In genomic region chr16:77807-78443, GRCh38 we compare ENCODE assay signal across 8 cellular contexts. TPM values are rescaled to one million over a fixed set of nuclear protein-coding genes. Genes with fewer than 3 reads are reported as not detected.
DNase-seq lines count a peak whose midpoint lies in the region; ATAC-seq, FAIRE-seq and TF ChIP-seq lines count a peak whose summit lies in the region.

TSS of gene MPG (plus strand) at chr16:78225. CDS start at chr16:78310, 85 bp downstream.

- TF ChIP-seq RAD21 in A549 (conservative IDR thresholded peaks at IDR 0.05 in 1 of 2, IDR thresholded peaks at IDR 0.05 in 1 of 2): no peak

- H3K27ac Mint-ChIP-seq in activated CD8-positive, alpha-beta T cell treated with anti-CD3 and anti-CD28 coated beads for 36 hours: peak within 1 kb of the TSS; percentile 87

- DNase-seq in A549 (ENCODE audit: low read depth in 1 of 2, low spot score in 1 of 2) (peak; percentile 77 to 98), NCI-H69 (lab: John Stamatoyannopoulos, UW) (peak; percentile 93), lung (ENCODE audit: low spot score) (peak; percentile 80)
- DNase-seq in activated CD8-positive, alpha-beta T cell treated with anti-CD3 and anti-CD28 coated beads for 36 hours: peak; percentile 83
- DNase-seq in effector CD4-positive, alpha-beta T cell: peak; percentile 73
- DNase-seq in stimulated activated CD4-positive, alpha-beta T cell treated with anti-CD3 and anti-CD28 coated beads, TNF-alpha, amount 100 ng/mL, for 4 hours (ENCODE audit: low read depth in 3 of 3): peak; percentile 69 to 77 (median 74)

- H3K27me3 Mint-ChIP-seq in activated CD8-positive, alpha-beta T cell treated with anti-CD3 and anti-CD28 coated beads for 36 hours: peaks cover 16% of the 10 kb centered on the region

- H3K4me2 ChIP-seq in A549: peak within 1 kb of the TSS; percentile 100

- peak within 1 kb of the TSS; percentile 88 for H3K4me3 Mint-ChIP-seq in activated CD8-positive, alpha-beta T cell treated with anti-CD3 and anti-CD28 coated beads for 36 hours

- peak within 1 kb of the TSS; percentile 94 for H3K4me3 ChIP-seq in A549
- peak within 1 kb of the TSS; percentile 81 for H3K4me3 ChIP-seq in lung

- peaks cover 10% of the 10 kb centered on the region for H3K36me3 Mint-ChIP-seq in activated CD8-positive, alpha-beta T cell treated with anti-CD3 and anti-CD28 coated beads for 36 hours (ENCODE audit: low read depth)

- no peak for TF ChIP-seq EP300 in A549 (IDR thresholded peaks at IDR 0.05)

- FAIRE-seq in A549 (lab: Jason Lieb, UNC): no peak

- POLR2A ChIA-PET in A549 (lab: Yijun Ruan, JAX): interaction anchor here (1.2 to 1.6 kb wide), 3 partner anchors 12 to 284 kb away, joined by 3 to 6 read pairs (median 3); partner anchors contain the start of genes POLR3K and SNRNP25
- POLR2A ChIA-PET in activated CD8-positive, alpha-beta T cell treated with anti-CD3 and anti-CD28 coated beads for 36 hours (lab: Charles Lee): interaction anchor here (1.1 to 2.3 kb wide), 8 partner anchors 8 to 33 kb away, joined by 3 to 11 read pairs (median 5); partner anchors contain the start of genes POLR3K and SNRNP25

- H3K9me3 ChIP-seq in A549 (no peaks in the 10 kb centered on the region), lung (ENCODE audit: control insufficient read depth in 2 of 2, insufficient read depth in 1 of 2, low read length in 1 of 2) (no peaks in the 10 kb centered on the region)

- peaks cover 0 to 15% of the 10 kb centered on the region in 2 donors for H3K36me3 ChIP-seq in lung (ENCODE audit: control insufficient read depth in 2 of 2, insufficient read depth in 2 of 2, low read length in 2 of 2)

- intact Hi-C loops in activated CD8-positive, alpha-beta T cell treated with anti-CD3 and anti-CD28 coated beads for 36 hours (cut with micrococcal nuclease): no loop called here

- H3K9me3 Mint-ChIP-seq in activated CD8-positive, alpha-beta T cell treated with anti-CD3 and anti-CD28 coated beads for 36 hours: no peaks in the 10 kb centered on the region

- peak; percentile 73 for TF ChIP-seq POLR2A in A549 (IDR thresholded peaks at IDR 0.05; ENCODE audit: low read length)

- no peak for TF ChIP-seq CTCF in A549 (IDR thresholded peaks at IDR 0.05)
- no peak for TF ChIP-seq CTCF in activated CD8-positive, alpha-beta T cell treated with anti-CD3 and anti-CD28 coated beads for 36 hours (IDR thresholded peaks at IDR 0.05)
- TF ChIP-seq CTCF in lung (IDR thresholded peaks at IDR 0.05; ENCODE audit: control extremely low read depth, extremely low read depth): no peak

- ATAC-seq in A549 (peak; percentile 54 to 76), GM18520 (IDR thresholded peaks at IDR 0.05; ENCODE audit: unreplicated experiment) (peak; percentile 52), HG03103 (IDR thresholded peaks at IDR 0.05; ENCODE audit: low read depth, unreplicated experiment) (peak; percentile 49), lung (ENCODE audit: insufficient read depth, low FRiP score) (peak; percentile 82)
- peak; percentile 81 for ATAC-seq in activated CD8-positive, alpha-beta T cell treated with anti-CD3 and anti-CD28 coated beads for 36 hours

- H3K4me1 ChIP-seq in A549 (peaks cover 30% of the 10 kb centered on the region), lung (ENCODE audit: control insufficient read depth in 2 of 2, insufficient read depth in 2 of 2, low read length in 2 of 2) (peaks cover 9 to 41% of the 10 kb centered on the region in 2 donors)

- CTCF ChIA-PET in A549 (lab: Yijun Ruan, JAX): interaction anchor here (1.1 to 30.3 kb wide), 8 partner anchors 8 to 284 kb away, joined by 3 to 718 read pairs (median 5); partner anchors contain the start of genes HBQ1, MPG and RHBDF1
- CTCF ChIA-PET in activated CD8-positive, alpha-beta T cell treated with anti-CD3 and anti-CD28 coated beads for 36 hours (lab: Charles Lee): interaction anchor here (1.9 to 20.7 kb wide), 4 partner anchors 12 to 103 kb away, joined by 6 to 458 read pairs (median 28); partner anchors contain the start of gene HBQ1

- H3K27me3 ChIP-seq in lung (ENCODE audit: control insufficient read depth, insufficient read depth): no peaks in the 10 kb centered on the region

- 0% methylated on average over 9 of the region's 83 CpGs for WGBS in A549 (ENCODE audit: missing lambda C conversion rate)
- WGBS in lung, 2 donors: 0 to 1% methylated on average over 46 to 83 of the region's 83 CpGs

- H3K27ac ChIP-seq in A549 (peak within 1 kb of the TSS; percentile 97 to 98), lung (ENCODE audit: low read depth in 1 of 2, low read length in 1 of 2) (peak within 1 kb of the TSS; percentile 96 to 99)

- peaks cover 33% of the 10 kb centered on the region for H3K4me1 Mint-ChIP-seq in activated CD8-positive, alpha-beta T cell treated with anti-CD3 and anti-CD28 coated beads for 36 hours (ENCODE audit: low read depth)

TF ChIP-seq in A549, 52 proteins besides CTCF, POLR2A, EP300 and RAD21 (continues in another document):
- TF ChIP-seq FOSB (CRISPR knock-in tag; IDR thresholded peaks at IDR 0.05) (no peak), PBX3 (IDR thresholded peaks at IDR 0.05) (no peak), MYC (IDR thresholded peaks at IDR 0.05; ENCODE audit: borderline replicate concordance, low read length) (peak; percentile 93), RFX5 (IDR thresholded peaks at IDR 0.05) (no peak), EHF (CRISPR knock-in tag; IDR thresholded peaks at IDR 0.05) (no peak), TFCP2L1 (CRISPR knock-in tag; IDR thresholded peaks at IDR 0.05) (no peak), PHF8 (IDR thresholded peaks at IDR 0.05; ENCODE audit: borderline replicate concordance, low read depth) (peak; percentile 70; the same call in 1 of the 2 replicates), JUN (IDR thresholded peaks at IDR 0.05) (peak; percentile 59 to 86; a peak in 4 of 5 replicates), USF2 (IDR thresholded peaks at IDR 0.05) (peak; percentile 42), SREBF2 (IDR thresholded peaks at IDR 0.05) (no peak), HEYL (CRISPR knock-in tag; IDR thresholded peaks at IDR 0.05) (no peak), ZFP36 (IDR thresholded peaks at IDR 0.05; ENCODE audit: borderline replicate concordance, partially characterized antibody) (no peak), HMGXB4 (CRISPR knock-in tag; IDR thresholded peaks at IDR 0.05; ENCODE audit: borderline replicate concordance) (no peak), MAFK (IDR thresholded peaks at IDR 0.05; ENCODE audit: partially characterized antibody) (no peak), HOXB5 (CRISPR knock-in tag; IDR thresholded peaks at IDR 0.05) (no peak), ELK1 (IDR thresholded peaks at IDR 0.05; ENCODE audit: low read depth, low read length) (no peak), CHD4 (IDR thresholded peaks at IDR 0.05; ENCODE audit: borderline replicate concordance) (no peak), RARB (CRISPR knock-in tag; IDR thresholded peaks at IDR 0.05) (no peak), ZNF302 (CRISPR knock-in tag; IDR thresholded peaks at IDR 0.05) (no peak), RCOR1 (IDR thresholded peaks at IDR 0.05; ENCODE audit: low read depth, low read length) (no peak), HOXB13 (CRISPR knock-in tag; IDR thresholded peaks at IDR 0.05; ENCODE audit: low read depth) (no peak)

RNA-seq across cellular contexts. Expression of gene MPG, which starts in this region (rescaled TPM):
- polyA plus RNA-seq in A549 (2011; rRNA removed) (25.5 and 28.2 TPM in 2 replicates), A549 (2017; fragmentation: RNase III; extraction: RNeasy Plus Mini Kit Qiagen cat#74134 plus additional on column Dnase treatment) (42.3 to 54.3 TPM (median 47.6 TPM) in 3 replicates), lung (100 to 1,000 TPM in 1 of 2 donors, 10 to 100 TPM in 1; 81.4 to 101 TPM)
- polyA plus RNA-seq in A549 (2012; cell fraction: cytosol; rRNA removed): 94.6 and 128 TPM in 2 replicates
- polyA plus RNA-seq in A549 (2012; cell fraction: nucleus; rRNA removed): 84.2 and 86.7 TPM in 2 replicates
- 9.2 and 12.1 TPM in 2 replicates for polyA minus RNA-seq in A549 (2011; rRNA and poly(A)+ RNA removed)
- total RNA-seq in activated CD8-positive, alpha-beta T cell treated with anti-CD3 and anti-CD28 coated beads for 36 hours: 10 to 100 TPM; 51.7 to 54.2 TPM
- 10 to 100 TPM; 61.1 to 77.8 TPM for total RNA-seq in lung

Comparison
In these comparisons a context has a peak if more than half of its experiments do, and no peak if none do; other contexts are left out.
1. Peak in every context shown above with its lines: DNase-seq, ATAC-seq, H3K4me3 ChIP-seq and H3K27ac ChIP-seq.